Comparison of ENCODE assay signal across 8 cellular contexts in genomic region chr2:172704072-172704936, GRCh38. TPM values are rescaled to one million over a fixed set of nuclear protein-coding genes. Genes with fewer than 3 reads are reported as not detected.
DNase-seq lines count a peak whose midpoint lies in the region; ATAC-seq, FAIRE-seq and TF ChIP-seq lines count a peak whose summit lies in the region.

No MANE protein-coding gene starts in this region.

- H3K4me3 ChIP-seq in endothelial cell of umbilical vein (replicated peaks in 1 of 3; ENCODE audit: insufficient read depth in 1 of 3, low read depth in 1 of 3, low read length in 3 of 3) = no peak overlapping the region

- H3K4me2 ChIP-seq in endothelial cell of umbilical vein (ENCODE audit: insufficient read depth, low read length) = no peak overlapping the region

- H3K9me1 ChIP-seq in endothelial cell of umbilical vein (replicated peaks; ENCODE audit: control insufficient read depth, extremely low read depth, insufficient read depth, low read length) = no peaks in the 10 kb centered on the region

- TF ChIP-seq POLR2A in endothelial cell of umbilical vein (IDR thresholded peaks at IDR 0.05; ENCODE audit: low read depth, low read length) = no peak

- peaks cover 0 to 7% of the 10 kb centered on the region in 2 experiments for H3K27me3 ChIP-seq in endothelial cell of umbilical vein (ENCODE audit: control insufficient read depth in 2 of 2, insufficient read depth in 2 of 2, low read length in 2 of 2)

- CTCF ChIA-PET in endothelial cell of umbilical vein (lab: Charles Lee) = interaction anchor here (0.9 to 1.6 kb wide), 4 partner anchors 8 to 227 kb away, joined by 3 to 5 read pairs (median 4); no protein-coding TSS in a partner anchor
- CTCF ChIA-PET in activated CD8-positive, alpha-beta memory T cell treated with anti-CD3 and anti-CD28 coated beads, Interleukin-2, amount 10 ng/mL, durations not matched to agents 7 days and 5 days (lab: Charles Lee) = no interaction called here
- CTCF ChIA-PET in activated naive CD4-positive, alpha-beta T cell treated with anti-CD3 and anti-CD28 coated beads for 36 hours (lab: Charles Lee) = interaction anchor here (0.7 to 1.3 kb wide), 3 partner anchors 11 to 243 kb away, joined by 3 to 5 read pairs (median 5); no protein-coding TSS in a partner anchor

- POLR2A ChIA-PET in endothelial cell of umbilical vein (lab: Charles Lee) = no interaction called here

- no peak overlapping the region for H2AFZ ChIP-seq in endothelial cell of umbilical vein (ENCODE audit: low read depth, low read length)

- no peak for DNase-seq in Right ventricle myocardium superior
- DNase-seq in cardiac septum (ENCODE audit: low spot score) = no peak
- peak; percentile 58 for DNase-seq in NCI-H460 (ENCODE audit: extremely low read depth, low read depth)
- DNase-seq in endothelial cell of umbilical vein (ENCODE audit: low read depth, low spot score) = peak; percentile 34
- DNase-seq in pons (ENCODE audit: low spot score) = peak; percentile 41
- no peak for DNase-seq in activated CD8-positive, alpha-beta memory T cell treated with anti-CD3 and anti-CD28 coated beads, Interleukin-2, amount 10 ng/mL, durations not matched to agents 7 days and 5 days
- no peak for DNase-seq in activated naive CD4-positive, alpha-beta T cell treated with anti-CD3 and anti-CD28 coated beads for 36 hours

- no peaks in the 10 kb centered on the region for H3K9me3 Mint-ChIP-seq in activated CD8-positive, alpha-beta memory T cell treated with anti-CD3 and anti-CD28 coated beads, Interleukin-2, amount 10 ng/mL, durations not matched to agents 7 days and 5 days (ENCODE audit: low read depth)
- H3K9me3 Mint-ChIP-seq in activated naive CD4-positive, alpha-beta T cell treated with anti-CD3 and anti-CD28 coated beads for 36 hours = no peaks in the 10 kb centered on the region

- peaks cover 42% of the 10 kb centered on the region for H3K27me3 Mint-ChIP-seq in activated CD8-positive, alpha-beta memory T cell treated with anti-CD3 and anti-CD28 coated beads, Interleukin-2, amount 10 ng/mL, durations not matched to agents 7 days and 5 days
- no peaks in the 10 kb centered on the region for H3K27me3 Mint-ChIP-seq in activated naive CD4-positive, alpha-beta T cell treated with anti-CD3 and anti-CD28 coated beads for 36 hours (ENCODE audit: low read depth)

- H3K79me2 ChIP-seq in endothelial cell of umbilical vein (ENCODE audit: control insufficient read depth, insufficient read depth, low read length) = no peaks in the 10 kb centered on the region

- peak; percentile 82 for FAIRE-seq in endothelial cell of umbilical vein (lab: Jason Lieb, UNC)

- no peak overlapping the region for H3K9ac ChIP-seq in endothelial cell of umbilical vein (replicated peaks; ENCODE audit: extremely low read depth, insufficient read depth, low read length)

- dilution Hi-C loops in endothelial cell of umbilical vein (cut with MboI; ENCODE audit: extremely low pct_ligation_motif_present, low sequenced_read_pairs) = no loop called here

- H3K27ac Mint-ChIP-seq in activated CD8-positive, alpha-beta memory T cell treated with anti-CD3 and anti-CD28 coated beads, Interleukin-2, amount 10 ng/mL, durations not matched to agents 7 days and 5 days = no peak overlapping the region
- H3K27ac Mint-ChIP-seq in activated naive CD4-positive, alpha-beta T cell treated with anti-CD3 and anti-CD28 coated beads for 36 hours = no peak overlapping the region

- H3K9me3 ChIP-seq in endothelial cell of umbilical vein (replicated peaks; ENCODE audit: control insufficient read depth, insufficient read depth, low read length) = no peaks in the 10 kb centered on the region

- intact Hi-C loops in Right ventricle myocardium superior (cut with DNase I) = no loop called here
- intact Hi-C loops in cardiac septum (cut with DNase I) = no loop called here
- intact Hi-C loops in endothelial cell of umbilical vein (cut with micrococcal nuclease) = no loop called here
- intact Hi-C loops in activated naive CD4-positive, alpha-beta T cell treated with anti-CD3 and anti-CD28 coated beads for 36 hours (cut with micrococcal nuclease) = no loop called here

- no TSS peak for BruUV-seq in endothelial cell of umbilical vein (replicated peaks; lab: Mats Ljungman, UMichigan)

- peaks cover 7% of the 10 kb centered on the region for H3K4me1 ChIP-seq in endothelial cell of umbilical vein (ENCODE audit: control insufficient read depth, extremely low read depth, insufficient read depth, low read length)

- TF ChIP-seq CTCF in endothelial cell of umbilical vein (IDR thresholded peaks at IDR 0.05; ENCODE audit: extremely low read depth in 1 of 2, insufficient read depth in 1 of 2, low read depth in 1 of 2, low read length in 2 of 2) = peak; percentile 52 to 58

- no peaks in the 10 kb centered on the region for H3K4me1 Mint-ChIP-seq in activated CD8-positive, alpha-beta memory T cell treated with anti-CD3 and anti-CD28 coated beads, Interleukin-2, amount 10 ng/mL, durations not matched to agents 7 days and 5 days
- H3K4me1 Mint-ChIP-seq in activated naive CD4-positive, alpha-beta T cell treated with anti-CD3 and anti-CD28 coated beads for 36 hours (ENCODE audit: low read depth) = peaks cover 5% of the 10 kb centered on the region

- no peaks in the 10 kb centered on the region for H3K36me3 ChIP-seq in endothelial cell of umbilical vein (ENCODE audit: control insufficient read depth in 2 of 2, extremely low read depth in 1 of 2, insufficient read depth in 2 of 2, low read length in 2 of 2)

- H3K36me3 Mint-ChIP-seq in activated CD8-positive, alpha-beta memory T cell treated with anti-CD3 and anti-CD28 coated beads, Interleukin-2, amount 10 ng/mL, durations not matched to agents 7 days and 5 days = no peaks in the 10 kb centered on the region
- no peaks in the 10 kb centered on the region for H3K36me3 Mint-ChIP-seq in activated naive CD4-positive, alpha-beta T cell treated with anti-CD3 and anti-CD28 coated beads for 36 hours (ENCODE audit: low read depth)

- H4K20me1 ChIP-seq in endothelial cell of umbilical vein (replicated peaks; ENCODE audit: control insufficient read depth, extremely low read depth, insufficient read depth, low read length) = no peaks in the 10 kb centered on the region

- no peak overlapping the region for H3K4me3 Mint-ChIP-seq in activated CD8-positive, alpha-beta memory T cell treated with anti-CD3 and anti-CD28 coated beads, Interleukin-2, amount 10 ng/mL, durations not matched to agents 7 days and 5 days
- H3K4me3 Mint-ChIP-seq in activated naive CD4-positive, alpha-beta T cell treated with anti-CD3 and anti-CD28 coated beads for 36 hours = no peak overlapping the region

- no peak overlapping the region for H3K27ac ChIP-seq in endothelial cell of umbilical vein (ENCODE audit: insufficient read depth, low read depth, low read length)

- ATAC-seq in Right ventricle myocardium superior (ENCODE audit: poor library complexity) (peak; percentile 75), GM21423 (IDR thresholded peaks at IDR 0.05; ENCODE audit: unreplicated experiment) (no peak)
- no peak for ATAC-seq in activated CD8-positive, alpha-beta memory T cell treated with anti-CD3 and anti-CD28 coated beads, Interleukin-2, amount 10 ng/mL, durations not matched to agents 7 days and 5 days

TF ChIP-seq in endothelial cell of umbilical vein, 7 proteins besides CTCF, POLR2A, EP300 and RAD21:
- TF ChIP-seq FOS (IDR thresholded peaks at IDR 0.05; ENCODE audit: borderline replicate concordance, insufficient read depth, low read length) (no peak), EZH2 (IDR thresholded peaks at IDR 0.05; ENCODE audit: borderline replicate concordance, low read depth, low read length, severe bottlenecking) (no peak), MYC (IDR thresholded peaks at IDR 0.05; ENCODE audit: low read depth, low read length) (no peak), JUN (IDR thresholded peaks at IDR 0.05; ENCODE audit: borderline replicate concordance, insufficient read depth, insufficient read length, low read depth) (no peak), POLR2AphosphoS5 (IDR thresholded peaks at IDR 0.05; ENCODE audit: insufficient read depth, low read depth, low read length) (no peak), GATA2 (IDR thresholded peaks at IDR 0.05; ENCODE audit: insufficient read depth, insufficient read length, low read depth, low read length) (no peak)
- TF ChIP-seq, protein P1, sequence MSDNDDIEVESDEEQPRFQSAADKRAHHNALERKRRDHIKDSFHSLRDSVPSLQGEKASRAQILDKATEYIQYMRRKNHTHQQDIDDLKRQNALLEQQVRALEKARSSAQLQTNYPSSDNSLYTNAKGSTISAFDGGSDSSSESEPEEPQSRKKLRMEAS (IDR thresholded peaks at IDR 0.05; ENCODE audit: insufficient read depth, insufficient read length) = no peak

RNA-seq across cellular contexts. Expression of gene RAPGEF4, which starts 31.3 kb away (rescaled TPM):
- total RNA-seq in Right ventricle myocardium superior (7.2 TPM), cardiac septum (12.6 TPM), endothelial cell of umbilical vein (8.8 and 9.2 TPM in 2 replicates)
- total RNA-seq in NCI-H460 (2014; rRNA removed; shearing (Covaris generic)) = 10.8 and 11.8 TPM in 2 replicates
- 14.8 and 27.8 TPM in 2 replicates for polyA plus RNA-seq in NCI-H460 (2014; cell fraction: nucleus; rRNA removed)
- polyA plus RNA-seq in endothelial cell of umbilical vein = 5.7 and 7.2 TPM in 2 replicates
- 4.7 and 5.3 TPM in 2 replicates for polyA plus RNA-seq in endothelial cell of umbilical vein (2011; cell fraction: cytosol; rRNA removed)
- polyA plus RNA-seq in endothelial cell of umbilical vein (2011; cell fraction: nucleus; rRNA removed) = 30.1 and 35.1 TPM in 2 replicates
- 5.8 and 8.9 TPM in 2 replicates for polyA plus RNA-seq in endothelial cell of umbilical vein (2012)
- polyA minus RNA-seq in endothelial cell of umbilical vein = 38.9 and 42.0 TPM in 2 replicates
- 1.7 TPM for polyA minus RNA-seq in endothelial cell of umbilical vein (2011; cell fraction: cytosol; rRNA and poly(A)+ RNA removed)
- polyA minus RNA-seq in endothelial cell of umbilical vein (2011; cell fraction: nucleus; rRNA and poly(A)+ RNA removed) = 54.1 and 82.0 TPM in 2 replicates
- total RNA-seq in activated CD8-positive, alpha-beta memory T cell treated with anti-CD3 and anti-CD28 coated beads, Interleukin-2, amount 10 ng/mL, durations not matched to agents 7 days and 5 days = under 1 TPM in 1 of 2 experiments, not detected in 1; 0.21 TPM
- under 1 TPM; 0.24 to 0.35 TPM for total RNA-seq in activated naive CD4-positive, alpha-beta T cell treated with anti-CD3 and anti-CD28 coated beads for 36 hours

Comparison
In these comparisons a context has a peak if more than half of its experiments do, and no peak if none do; other contexts are left out.
1. DNase-seq: peak in NCI-H460 (single experiment), endothelial cell of umbilical vein (single experiment) and pons (single experiment); none in Right ventricle myocardium superior (single experiment), cardiac septum (single experiment), activated CD8-positive, alpha-beta memory T cell treated with anti-CD3 and anti-CD28 coated beads, Interleukin-2, amount 10 ng/mL, durations not matched to agents 7 days and 5 days (single experiment) and activated naive CD4-positive, alpha-beta T cell treated with anti-CD3 and anti-CD28 coated beads for 36 hours (single experiment).